In the genomic region with DNA sequence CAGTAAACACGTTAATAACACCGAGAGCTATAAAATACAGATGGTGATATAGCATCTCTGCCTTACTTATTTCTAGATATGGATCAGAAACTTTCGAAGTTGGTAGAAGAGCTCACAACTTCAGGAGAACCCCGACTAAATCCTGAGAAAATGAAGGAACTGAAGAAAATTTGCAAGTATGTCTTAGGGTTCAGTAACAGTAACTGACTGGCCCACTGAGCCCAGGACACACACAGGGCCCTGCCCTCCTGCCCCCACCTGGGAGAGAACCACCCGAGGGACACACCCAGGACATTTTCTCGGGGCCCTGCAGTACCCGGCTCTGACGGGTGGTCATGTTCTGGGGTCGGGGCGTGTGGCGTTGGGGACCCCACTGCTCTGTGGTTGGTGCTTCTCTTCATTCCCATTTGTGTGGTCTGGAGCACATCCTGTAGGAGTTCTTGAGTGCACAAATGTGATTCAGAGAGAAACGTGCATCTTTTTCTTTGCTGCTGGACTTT, we compare ENCODE assay signal across 8 cellular contexts. TPM values are rescaled to one million over a fixed set of nuclear protein-coding genes. Genes with fewer than 3 reads are reported as not detected.
DNase-seq lines count a peak whose midpoint lies in the region; ATAC-seq and TF ChIP-seq lines count a peak whose summit lies in the region.

No MANE protein-coding gene starts in this region.

- peak overlapping the region; percentile 85 for H3K4me3 Mint-ChIP-seq in activated CD8-positive, alpha-beta T cell treated with anti-CD3 and anti-CD28 coated beads, Interleukin-2, amount 10 ng/mL, durations not matched to agents 7 days and 5 days

- no peak overlapping the region for H2AFZ ChIP-seq in HCT116 (ENCODE audit: low read depth, low read length, poor library complexity, severe bottlenecking)
- H2AFZ ChIP-seq in hepatocyte, result peak overlapping the region; percentile 48
- H2AFZ ChIP-seq in smooth muscle cell (ENCODE audit: low read depth), result no peak overlapping the region

- H3K4me2 ChIP-seq in HCT116 (ENCODE audit: low read length) (peak overlapping the region; percentile 85), hepatocyte (peak overlapping the region; percentile 98), smooth muscle cell (peak overlapping the region; percentile 87)

- H3K79me2 ChIP-seq in HCT116 (ENCODE audit: insufficient read depth, low read length) (peaks cover 29% of the 10 kb centered on the region), hepatocyte (peaks cover 51% of the 10 kb centered on the region), smooth muscle cell (ENCODE audit: low read depth) (peaks cover 23% of the 10 kb centered on the region)

- H3K9me2 ChIP-seq in HCT116 (ENCODE audit: insufficient read depth) (no peaks in the 10 kb centered on the region), hepatocyte (replicated peaks; ENCODE audit: insufficient read depth) (no peaks in the 10 kb centered on the region)

- H3K27ac ChIP-seq in HCT116 (ENCODE audit: low read depth, low read length) (peak overlapping the region; percentile 99), hepatocyte (peak overlapping the region; percentile 97), smooth muscle cell (ENCODE audit: low read depth) (peak overlapping the region; percentile 94)

- H3K27me3 ChIP-seq in HCT116 (ENCODE audit: insufficient read depth, low read length) (no peaks in the 10 kb centered on the region), hepatocyte (no peaks in the 10 kb centered on the region), smooth muscle cell (ENCODE audit: low read depth) (no peaks in the 10 kb centered on the region)

- peaks cover 11% of the 10 kb centered on the region for H3K36me3 Mint-ChIP-seq in activated CD8-positive, alpha-beta T cell treated with anti-CD3 and anti-CD28 coated beads, Interleukin-2, amount 10 ng/mL, durations not matched to agents 7 days and 5 days (ENCODE audit: low read depth)

- H3K36me3 ChIP-seq in HCT116 (ENCODE audit: control insufficient read depth in 1 of 2, insufficient read depth in 2 of 2, low read length in 2 of 2) (no peaks in the 10 kb centered on the region; a peak in 2 of 4 replicates), hepatocyte (replicated peaks; ENCODE audit: insufficient read depth, low read depth) (no peaks in the 10 kb centered on the region), smooth muscle cell (ENCODE audit: low read depth) (no peaks in the 10 kb centered on the region)

- no peak for TF ChIP-seq RAD21 in HCT116 (IDR thresholded peaks at IDR 0.05; ENCODE audit: low read depth)

- no peaks in the 10 kb centered on the region for H3K9me3 Mint-ChIP-seq in activated CD8-positive, alpha-beta T cell treated with anti-CD3 and anti-CD28 coated beads, Interleukin-2, amount 10 ng/mL, durations not matched to agents 7 days and 5 days (ENCODE audit: insufficient read depth)

- WGBS in hepatocyte (ENCODE audit: low lambda C conversion rate, missing lambda C conversion rate), result 87% methylated on average over 12 of the region's 12 CpGs
- 85% methylated on average over 12 of the region's 12 CpGs for WGBS in smooth muscle cell (ENCODE audit: low lambda C conversion rate)

- H3K4me1 Mint-ChIP-seq in activated CD8-positive, alpha-beta T cell treated with anti-CD3 and anti-CD28 coated beads, Interleukin-2, amount 10 ng/mL, durations not matched to agents 7 days and 5 days (ENCODE audit: low read depth), result peaks cover 47% of the 10 kb centered on the region

- H3K9me3 ChIP-seq in HCT116 (ENCODE audit: control insufficient read depth in 1 of 2, insufficient read depth in 1 of 2, low read depth in 1 of 2, low read length in 2 of 2) (no peaks in the 10 kb centered on the region), hepatocyte (ENCODE audit: low read depth) (no peaks in the 10 kb centered on the region), smooth muscle cell (replicated peaks; ENCODE audit: low read depth) (no peaks in the 10 kb centered on the region)

- H3F3A ChIP-seq in smooth muscle cell (ENCODE audit: low read depth), result peaks cover 1% of the 10 kb centered on the region

- intact Hi-C loops in HCT116 (cut with micrococcal nuclease), result loop anchor here (5.0 kb wide), 1 partner anchor 61 kb away; a partner anchor contains a TSS

- BruUV-seq in HCT116 (replicated peaks; lab: Mats Ljungman, UMichigan), result TSS peak; percentile 76

- no peaks in the 10 kb centered on the region for H3K27me3 Mint-ChIP-seq in activated CD8-positive, alpha-beta T cell treated with anti-CD3 and anti-CD28 coated beads, Interleukin-2, amount 10 ng/mL, durations not matched to agents 7 days and 5 days (ENCODE audit: low read depth)

- CTCF ChIA-PET in HCT116 (lab: Charles Lee), result no interaction called here
- CTCF ChIA-PET in activated CD8-positive, alpha-beta T cell treated with anti-CD3 and anti-CD28 coated beads, Interleukin-2, amount 10 ng/mL, durations not matched to agents 7 days and 5 days (lab: Charles Lee), result interaction anchor here (0.9 to 5.7 kb wide), 11 partner anchors 8 to 218 kb away, joined by 3 to 32 read pairs (median 12); a partner anchor contains a TSS

- peaks cover 8 to 32% of the 10 kb centered on the region in 2 experiments for H3K4me1 ChIP-seq in HCT116 (ENCODE audit: control insufficient read depth in 1 of 2, insufficient read depth in 2 of 2, low read length in 2 of 2)
- peaks cover 16% of the 10 kb centered on the region for H3K4me1 ChIP-seq in hepatocyte (ENCODE audit: insufficient read depth)
- peaks cover 8% of the 10 kb centered on the region for H3K4me1 ChIP-seq in smooth muscle cell (ENCODE audit: low read depth)

- H3K4me3 ChIP-seq in HCT116 (replicated peaks in 1 of 2; ENCODE audit: low read depth in 1 of 2, low read length in 2 of 2) (peak overlapping the region; percentile 73 to 76), hepatocyte (peak overlapping the region; percentile 35), smooth muscle cell (peak overlapping the region; percentile 65)

- no peak for TF ChIP-seq POLR2A in HCT116 (IDR thresholded peaks at IDR 0.05; ENCODE audit: borderline replicate concordance, extremely low read depth, insufficient read depth, insufficient read length)

- no peaks in the 10 kb centered on the region for H4K20me1 ChIP-seq in HCT116 (ENCODE audit: insufficient read depth)
- H4K20me1 ChIP-seq in hepatocyte (ENCODE audit: insufficient read depth, poor library complexity, severe bottlenecking), result no peaks in the 10 kb centered on the region
- peaks cover 11% of the 10 kb centered on the region for H4K20me1 ChIP-seq in smooth muscle cell (ENCODE audit: low read depth)

- no peak for ATAC-seq in HCT116
- ATAC-seq in activated CD8-positive, alpha-beta T cell treated with anti-CD3 and anti-CD28 coated beads, Interleukin-2, amount 10 ng/mL, durations not matched to agents 7 days and 5 days, result no peak

- no peak for TF ChIP-seq CTCF in HCT116 (IDR thresholded peaks at IDR 0.05 in 2 of 3, conservative IDR thresholded peaks at IDR 0.05 in 1 of 3; ENCODE audit: borderline replicate concordance in 1 of 3, insufficient read depth in 1 of 3, low read depth in 2 of 3, low read length in 2 of 3)
- TF ChIP-seq CTCF in hepatocyte (IDR thresholded peaks at IDR 0.05; ENCODE audit: poor library complexity), result no peak
- TF ChIP-seq CTCF in smooth muscle cell (IDR thresholded peaks at IDR 0.05; ENCODE audit: borderline replicate concordance, insufficient read depth, poor library complexity, severe bottlenecking), result no peak

- H3K9ac ChIP-seq in HCT116 (ENCODE audit: low read length) (peak overlapping the region; percentile 85), smooth muscle cell (ENCODE audit: low read depth) (peak overlapping the region; percentile 87)

- DNase-seq in HCT116 (ENCODE audit: low read depth, low spot score) (no peak), hepatocyte (ENCODE audit: low spot score) (no peak), smooth muscle cell (lab: John Stamatoyannopoulos, UW; ENCODE audit: unreplicated experiment) (no peak), T-helper 9 cell (no peak), NCI-H2171 (lab: John Stamatoyannopoulos, UW) (no peak)
- DNase-seq in activated CD8-positive, alpha-beta T cell treated with anti-CD3 and anti-CD28 coated beads, Interleukin-2, amount 10 ng/mL, durations not matched to agents 7 days and 5 days, result no peak
- no peak for DNase-seq in stimulated activated CD4-positive, alpha-beta T cell treated with anti-CD3 and anti-CD28 coated beads, Interleukin-2, amount 100 ng/mL, for 48 hours
- no peak for DNase-seq in activated CD4-positive, alpha-beta T cell treated with anti-CD3 and anti-CD28 coated beads, Interleukin-2, amount 50 U/mL, for 48 hours

- peak overlapping the region; percentile 97 for H3K27ac Mint-ChIP-seq in activated CD8-positive, alpha-beta T cell treated with anti-CD3 and anti-CD28 coated beads, Interleukin-2, amount 10 ng/mL, durations not matched to agents 7 days and 5 days

- POLR2A ChIA-PET in HCT116 (lab: Charles Lee), result interaction anchor here (0.6 to 1.3 kb wide), 2 partner anchors 98 to 158 kb away, joined by 3 to 4 read pairs; no protein-coding TSS in a partner anchor
- POLR2A ChIA-PET in activated CD8-positive, alpha-beta T cell treated with anti-CD3 and anti-CD28 coated beads, Interleukin-2, amount 10 ng/mL, durations not matched to agents 7 days and 5 days (lab: Charles Lee), result interaction anchor here (0.8 to 4.9 kb wide), 10 partner anchors 16 to 211 kb away, joined by 3 to 37 read pairs (median 6); a partner anchor contains a TSS

- RAD21 ChIA-PET in HCT116 (lab: Charles Lee; ENCODE audit: low non-redundant PET in 1 of 2, low total read pairs in 2 of 2, uncharacterized antibody in 2 of 2, unreplicated experiment in 2 of 2), result no interaction called here

TF ChIP-seq in HCT116, 20 proteins besides CTCF, POLR2A, EP300 and RAD21 (continues in another document):
- TF ChIP-seq EZH2 (IDR thresholded peaks at IDR 0.05), result no peak
- TF ChIP-seq EGR1 (IDR thresholded peaks at IDR 0.05; ENCODE audit: low read depth), result no peak

RNA-seq across cellular contexts. Expression of a gene that starts 1.1 kb away (rescaled TPM):
- total RNA-seq in HCT116 (2021; ENCODE audit: unreplicated experiment), result 30.5 TPM
- polyA plus RNA-seq in HCT116 (2012), result 12.1 and 15.2 TPM in 2 replicates
- total RNA-seq in activated CD8-positive, alpha-beta T cell treated with anti-CD3 and anti-CD28 coated beads, Interleukin-2, amount 10 ng/mL, durations not matched to agents 7 days and 5 days, result 10 to 100 TPM; 16.7 to 17.0 TPM
- 5.3 and 11.0 TPM in 2 replicates for total RNA-seq in hepatocyte
- 10.6 and 12.3 TPM in 2 replicates for polyA plus RNA-seq in hepatocyte
- 6.6 and 9.0 TPM in 2 replicates for total RNA-seq in smooth muscle cell
- 13.0 and 14.9 TPM in 2 replicates for polyA plus RNA-seq in smooth muscle cell

RNA-seq across cellular contexts. Expression of a gene that starts 58.2 kb away (rescaled TPM):
- total RNA-seq in HCT116 (2021; ENCODE audit: unreplicated experiment) (not detected), hepatocyte (not detected in 2 replicates), smooth muscle cell (not detected in 2 replicates)
- not detected in 2 replicates for polyA plus RNA-seq in HCT116 (2012)
- total RNA-seq in activated CD8-positive, alpha-beta T cell treated with anti-CD3 and anti-CD28 coated beads, Interleukin-2, amount 10 ng/mL, durations not matched to agents 7 days and 5 days, result not detected
- polyA plus RNA-seq in hepatocyte (not detected in 2 replicates), smooth muscle cell (0.24 TPM in 1 of 2 replicates, not detected in the other)

RNA-seq across cellular contexts. Expression of a gene that starts 58.4 kb away (rescaled TPM):
- 88.3 TPM for total RNA-seq in HCT116 (2021; ENCODE audit: unreplicated experiment)
- polyA plus RNA-seq in HCT116 (2012), result 66.7 and 73.2 TPM in 2 replicates
- 10 to 100 TPM; 60.3 to 65.1 TPM for total RNA-seq in activated CD8-positive, alpha-beta T cell treated with anti-CD3 and anti-CD28 coated beads, Interleukin-2, amount 10 ng/mL, durations not matched to agents 7 days and 5 days
- total RNA-seq in hepatocyte, result 63.8 and 66.6 TPM in 2 replicates
- polyA plus RNA-seq in hepatocyte, result 69.6 and 73.2 TPM in 2 replicates
- total RNA-seq in smooth muscle cell, result 40.8 and 48.2 TPM in 2 replicates
- polyA plus RNA-seq in smooth muscle cell, result 48.0 and 60.9 TPM in 2 replicates
